ENCODE assay signal across 1 cellular context in genomic region chr1:206766251-206766856, GRCh38.
TF ChIP-seq lines count a peak whose summit lies in the region.

No MANE protein-coding gene starts in this region.

TF ChIP-seq in K562, 482 proteins besides CTCF, POLR2A, EP300 and RAD21 (continued from another document and continues in another):
- TF ChIP-seq CREB3L1 (IDR thresholded peaks at IDR 0.05; ENCODE audit: borderline replicate concordance, low read depth) (no peak), RNF2 (IDR thresholded peaks at IDR 0.05) (peak; percentile 88; the same call in 1 of the 2 replicates), DNMT1 (IDR thresholded peaks at IDR 0.05) (no peak), DPF2 (IDR thresholded peaks at IDR 0.05) (peak; percentile 89), TEAD1 (CRISPR knock-in tag; IDR thresholded peaks at IDR 0.05) (no peak), TFAM (CRISPR knock-in tag; conservative IDR thresholded peaks at IDR 0.05) (no peak), JUNB (CRISPR knock-in tag; conservative IDR thresholded peaks at IDR 0.05) (no peak), SMARCE1 (IDR thresholded peaks at IDR 0.05) (peak; percentile 93), MCM2 (IDR thresholded peaks at IDR 0.05; ENCODE audit: low read depth) (no peak), SUPT5H (IDR thresholded peaks at IDR 0.05) (no peak), PHF20 (IDR thresholded peaks at IDR 0.05; ENCODE audit: partially characterized antibody) (no peak), MTA1 (IDR thresholded peaks at IDR 0.05; ENCODE audit: borderline replicate concordance) (peak; percentile 71; the same call in 1 of the 2 replicates), SIN3B (IDR thresholded peaks at IDR 0.05; ENCODE audit: low read depth) (no peak), TSC22D4 (tag; IDR thresholded peaks at IDR 0.05) (no peak), ARID1B (IDR thresholded peaks at IDR 0.05) (peak; percentile 84)
- TF ChIP-seq, protein P1, sequence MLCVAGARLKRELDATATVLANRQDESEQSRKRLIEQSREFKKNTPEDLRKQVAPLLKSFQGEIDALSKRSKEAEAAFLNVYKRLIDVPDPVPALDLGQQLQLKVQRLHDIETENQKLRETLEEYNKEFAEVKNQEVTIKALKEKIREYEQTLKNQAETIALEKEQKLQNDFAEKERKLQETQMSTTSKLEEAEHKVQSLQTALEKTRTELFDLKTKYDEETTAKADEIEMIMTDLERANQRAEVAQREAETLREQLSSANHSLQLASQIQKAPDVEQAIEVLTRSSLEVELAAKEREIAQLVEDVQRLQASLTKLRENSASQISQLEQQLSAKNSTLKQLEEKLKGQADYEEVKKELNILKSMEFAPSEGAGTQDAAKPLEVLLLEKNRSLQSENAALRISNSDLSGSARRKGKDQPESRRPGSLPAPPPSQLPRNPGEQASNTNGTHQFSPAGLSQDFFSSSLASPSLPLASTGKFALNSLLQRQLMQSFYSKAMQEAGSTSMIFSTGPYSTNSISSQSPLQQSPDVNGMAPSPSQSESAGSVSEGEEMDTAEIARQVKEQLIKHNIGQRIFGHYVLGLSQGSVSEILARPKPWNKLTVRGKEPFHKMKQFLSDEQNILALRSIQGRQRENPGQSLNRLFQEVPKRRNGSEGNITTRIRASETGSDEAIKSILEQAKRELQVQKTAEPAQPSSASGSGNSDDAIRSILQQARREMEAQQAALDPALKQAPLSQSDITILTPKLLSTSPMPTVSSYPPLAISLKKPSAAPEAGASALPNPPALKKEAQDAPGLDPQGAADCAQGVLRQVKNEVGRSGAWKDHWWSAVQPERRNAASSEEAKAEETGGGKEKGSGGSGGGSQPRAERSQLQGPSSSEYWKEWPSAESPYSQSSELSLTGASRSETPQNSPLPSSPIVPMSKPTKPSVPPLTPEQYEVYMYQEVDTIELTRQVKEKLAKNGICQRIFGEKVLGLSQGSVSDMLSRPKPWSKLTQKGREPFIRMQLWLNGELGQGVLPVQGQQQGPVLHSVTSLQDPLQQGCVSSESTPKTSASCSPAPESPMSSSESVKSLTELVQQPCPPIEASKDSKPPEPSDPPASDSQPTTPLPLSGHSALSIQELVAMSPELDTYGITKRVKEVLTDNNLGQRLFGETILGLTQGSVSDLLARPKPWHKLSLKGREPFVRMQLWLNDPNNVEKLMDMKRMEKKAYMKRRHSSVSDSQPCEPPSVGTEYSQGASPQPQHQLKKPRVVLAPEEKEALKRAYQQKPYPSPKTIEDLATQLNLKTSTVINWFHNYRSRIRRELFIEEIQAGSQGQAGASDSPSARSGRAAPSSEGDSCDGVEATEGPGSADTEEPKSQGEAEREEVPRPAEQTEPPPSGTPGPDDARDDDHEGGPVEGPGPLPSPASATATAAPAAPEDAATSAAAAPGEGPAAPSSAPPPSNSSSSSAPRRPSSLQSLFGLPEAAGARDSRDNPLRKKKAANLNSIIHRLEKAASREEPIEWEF (CRISPR knock-in tag; IDR thresholded peaks at IDR 0.05) = no peak
- TF ChIP-seq, protein P2, sequence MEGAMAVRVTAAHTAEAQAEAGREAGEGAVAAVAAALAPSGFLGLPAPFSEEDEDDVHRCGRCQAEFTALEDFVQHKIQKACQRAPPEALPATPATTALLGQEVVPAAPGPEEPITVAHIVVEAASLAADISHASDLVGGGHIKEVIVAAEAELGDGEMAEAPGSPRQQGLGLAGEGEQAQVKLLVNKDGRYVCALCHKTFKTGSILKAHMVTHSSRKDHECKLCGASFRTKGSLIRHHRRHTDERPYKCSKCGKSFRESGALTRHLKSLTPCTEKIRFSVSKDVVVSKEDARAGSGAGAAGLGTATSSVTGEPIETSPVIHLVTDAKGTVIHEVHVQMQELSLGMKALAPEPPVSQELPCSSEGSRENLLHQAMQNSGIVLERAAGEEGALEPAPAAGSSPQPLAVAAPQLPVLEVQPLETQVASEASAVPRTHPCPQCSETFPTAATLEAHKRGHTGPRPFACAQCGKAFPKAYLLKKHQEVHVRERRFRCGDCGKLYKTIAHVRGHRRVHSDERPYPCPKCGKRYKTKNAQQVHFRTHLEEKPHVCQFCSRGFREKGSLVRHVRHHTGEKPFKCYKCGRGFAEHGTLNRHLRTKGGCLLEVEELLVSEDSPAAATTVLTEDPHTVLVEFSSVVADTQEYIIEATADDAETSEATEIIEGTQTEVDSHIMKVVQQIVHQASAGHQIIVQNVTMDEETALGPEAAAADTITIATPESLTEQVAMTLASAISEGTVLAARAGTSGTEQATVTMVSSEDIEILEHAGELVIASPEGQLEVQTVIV (CRISPR knock-in tag; IDR thresholded peaks at IDR 0.05; ENCODE audit: borderline replicate concordance) = no peak
- TF ChIP-seq, protein P3, sequence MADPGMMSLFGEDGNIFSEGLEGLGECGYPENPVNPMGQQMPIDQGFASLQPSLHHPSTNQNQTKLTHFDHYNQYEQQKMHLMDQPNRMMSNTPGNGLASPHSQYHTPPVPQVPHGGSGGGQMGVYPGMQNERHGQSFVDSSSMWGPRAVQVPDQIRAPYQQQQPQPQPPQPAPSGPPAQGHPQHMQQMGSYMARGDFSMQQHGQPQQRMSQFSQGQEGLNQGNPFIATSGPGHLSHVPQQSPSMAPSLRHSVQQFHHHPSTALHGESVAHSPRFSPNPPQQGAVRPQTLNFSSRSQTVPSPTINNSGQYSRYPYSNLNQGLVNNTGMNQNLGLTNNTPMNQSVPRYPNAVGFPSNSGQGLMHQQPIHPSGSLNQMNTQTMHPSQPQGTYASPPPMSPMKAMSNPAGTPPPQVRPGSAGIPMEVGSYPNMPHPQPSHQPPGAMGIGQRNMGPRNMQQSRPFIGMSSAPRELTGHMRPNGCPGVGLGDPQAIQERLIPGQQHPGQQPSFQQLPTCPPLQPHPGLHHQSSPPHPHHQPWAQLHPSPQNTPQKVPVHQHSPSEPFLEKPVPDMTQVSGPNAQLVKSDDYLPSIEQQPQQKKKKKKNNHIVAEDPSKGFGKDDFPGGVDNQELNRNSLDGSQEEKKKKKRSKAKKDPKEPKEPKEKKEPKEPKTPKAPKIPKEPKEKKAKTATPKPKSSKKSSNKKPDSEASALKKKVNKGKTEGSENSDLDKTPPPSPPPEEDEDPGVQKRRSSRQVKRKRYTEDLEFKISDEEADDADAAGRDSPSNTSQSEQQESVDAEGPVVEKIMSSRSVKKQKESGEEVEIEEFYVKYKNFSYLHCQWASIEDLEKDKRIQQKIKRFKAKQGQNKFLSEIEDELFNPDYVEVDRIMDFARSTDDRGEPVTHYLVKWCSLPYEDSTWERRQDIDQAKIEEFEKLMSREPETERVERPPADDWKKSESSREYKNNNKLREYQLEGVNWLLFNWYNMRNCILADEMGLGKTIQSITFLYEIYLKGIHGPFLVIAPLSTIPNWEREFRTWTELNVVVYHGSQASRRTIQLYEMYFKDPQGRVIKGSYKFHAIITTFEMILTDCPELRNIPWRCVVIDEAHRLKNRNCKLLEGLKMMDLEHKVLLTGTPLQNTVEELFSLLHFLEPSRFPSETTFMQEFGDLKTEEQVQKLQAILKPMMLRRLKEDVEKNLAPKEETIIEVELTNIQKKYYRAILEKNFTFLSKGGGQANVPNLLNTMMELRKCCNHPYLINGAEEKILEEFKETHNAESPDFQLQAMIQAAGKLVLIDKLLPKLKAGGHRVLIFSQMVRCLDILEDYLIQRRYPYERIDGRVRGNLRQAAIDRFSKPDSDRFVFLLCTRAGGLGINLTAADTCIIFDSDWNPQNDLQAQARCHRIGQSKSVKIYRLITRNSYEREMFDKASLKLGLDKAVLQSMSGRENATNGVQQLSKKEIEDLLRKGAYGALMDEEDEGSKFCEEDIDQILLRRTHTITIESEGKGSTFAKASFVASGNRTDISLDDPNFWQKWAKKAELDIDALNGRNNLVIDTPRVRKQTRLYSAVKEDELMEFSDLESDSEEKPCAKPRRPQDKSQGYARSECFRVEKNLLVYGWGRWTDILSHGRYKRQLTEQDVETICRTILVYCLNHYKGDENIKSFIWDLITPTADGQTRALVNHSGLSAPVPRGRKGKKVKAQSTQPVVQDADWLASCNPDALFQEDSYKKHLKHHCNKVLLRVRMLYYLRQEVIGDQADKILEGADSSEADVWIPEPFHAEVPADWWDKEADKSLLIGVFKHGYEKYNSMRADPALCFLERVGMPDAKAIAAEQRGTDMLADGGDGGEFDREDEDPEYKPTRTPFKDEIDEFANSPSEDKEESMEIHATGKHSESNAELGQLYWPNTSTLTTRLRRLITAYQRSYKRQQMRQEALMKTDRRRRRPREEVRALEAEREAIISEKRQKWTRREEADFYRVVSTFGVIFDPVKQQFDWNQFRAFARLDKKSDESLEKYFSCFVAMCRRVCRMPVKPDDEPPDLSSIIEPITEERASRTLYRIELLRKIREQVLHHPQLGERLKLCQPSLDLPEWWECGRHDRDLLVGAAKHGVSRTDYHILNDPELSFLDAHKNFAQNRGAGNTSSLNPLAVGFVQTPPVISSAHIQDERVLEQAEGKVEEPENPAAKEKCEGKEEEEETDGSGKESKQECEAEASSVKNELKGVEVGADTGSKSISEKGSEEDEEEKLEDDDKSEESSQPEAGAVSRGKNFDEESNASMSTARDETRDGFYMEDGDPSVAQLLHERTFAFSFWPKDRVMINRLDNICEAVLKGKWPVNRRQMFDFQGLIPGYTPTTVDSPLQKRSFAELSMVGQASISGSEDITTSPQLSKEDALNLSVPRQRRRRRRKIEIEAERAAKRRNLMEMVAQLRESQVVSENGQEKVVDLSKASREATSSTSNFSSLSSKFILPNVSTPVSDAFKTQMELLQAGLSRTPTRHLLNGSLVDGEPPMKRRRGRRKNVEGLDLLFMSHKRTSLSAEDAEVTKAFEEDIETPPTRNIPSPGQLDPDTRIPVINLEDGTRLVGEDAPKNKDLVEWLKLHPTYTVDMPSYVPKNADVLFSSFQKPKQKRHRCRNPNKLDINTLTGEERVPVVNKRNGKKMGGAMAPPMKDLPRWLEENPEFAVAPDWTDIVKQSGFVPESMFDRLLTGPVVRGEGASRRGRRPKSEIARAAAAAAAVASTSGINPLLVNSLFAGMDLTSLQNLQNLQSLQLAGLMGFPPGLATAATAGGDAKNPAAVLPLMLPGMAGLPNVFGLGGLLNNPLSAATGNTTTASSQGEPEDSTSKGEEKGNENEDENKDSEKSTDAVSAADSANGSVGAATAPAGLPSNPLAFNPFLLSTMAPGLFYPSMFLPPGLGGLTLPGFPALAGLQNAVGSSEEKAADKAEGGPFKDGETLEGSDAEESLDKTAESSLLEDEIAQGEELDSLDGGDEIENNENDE (IDR thresholded peaks at IDR 0.05; ENCODE audit: low read depth, low read length) = no peak
- TF ChIP-seq, protein P4, sequence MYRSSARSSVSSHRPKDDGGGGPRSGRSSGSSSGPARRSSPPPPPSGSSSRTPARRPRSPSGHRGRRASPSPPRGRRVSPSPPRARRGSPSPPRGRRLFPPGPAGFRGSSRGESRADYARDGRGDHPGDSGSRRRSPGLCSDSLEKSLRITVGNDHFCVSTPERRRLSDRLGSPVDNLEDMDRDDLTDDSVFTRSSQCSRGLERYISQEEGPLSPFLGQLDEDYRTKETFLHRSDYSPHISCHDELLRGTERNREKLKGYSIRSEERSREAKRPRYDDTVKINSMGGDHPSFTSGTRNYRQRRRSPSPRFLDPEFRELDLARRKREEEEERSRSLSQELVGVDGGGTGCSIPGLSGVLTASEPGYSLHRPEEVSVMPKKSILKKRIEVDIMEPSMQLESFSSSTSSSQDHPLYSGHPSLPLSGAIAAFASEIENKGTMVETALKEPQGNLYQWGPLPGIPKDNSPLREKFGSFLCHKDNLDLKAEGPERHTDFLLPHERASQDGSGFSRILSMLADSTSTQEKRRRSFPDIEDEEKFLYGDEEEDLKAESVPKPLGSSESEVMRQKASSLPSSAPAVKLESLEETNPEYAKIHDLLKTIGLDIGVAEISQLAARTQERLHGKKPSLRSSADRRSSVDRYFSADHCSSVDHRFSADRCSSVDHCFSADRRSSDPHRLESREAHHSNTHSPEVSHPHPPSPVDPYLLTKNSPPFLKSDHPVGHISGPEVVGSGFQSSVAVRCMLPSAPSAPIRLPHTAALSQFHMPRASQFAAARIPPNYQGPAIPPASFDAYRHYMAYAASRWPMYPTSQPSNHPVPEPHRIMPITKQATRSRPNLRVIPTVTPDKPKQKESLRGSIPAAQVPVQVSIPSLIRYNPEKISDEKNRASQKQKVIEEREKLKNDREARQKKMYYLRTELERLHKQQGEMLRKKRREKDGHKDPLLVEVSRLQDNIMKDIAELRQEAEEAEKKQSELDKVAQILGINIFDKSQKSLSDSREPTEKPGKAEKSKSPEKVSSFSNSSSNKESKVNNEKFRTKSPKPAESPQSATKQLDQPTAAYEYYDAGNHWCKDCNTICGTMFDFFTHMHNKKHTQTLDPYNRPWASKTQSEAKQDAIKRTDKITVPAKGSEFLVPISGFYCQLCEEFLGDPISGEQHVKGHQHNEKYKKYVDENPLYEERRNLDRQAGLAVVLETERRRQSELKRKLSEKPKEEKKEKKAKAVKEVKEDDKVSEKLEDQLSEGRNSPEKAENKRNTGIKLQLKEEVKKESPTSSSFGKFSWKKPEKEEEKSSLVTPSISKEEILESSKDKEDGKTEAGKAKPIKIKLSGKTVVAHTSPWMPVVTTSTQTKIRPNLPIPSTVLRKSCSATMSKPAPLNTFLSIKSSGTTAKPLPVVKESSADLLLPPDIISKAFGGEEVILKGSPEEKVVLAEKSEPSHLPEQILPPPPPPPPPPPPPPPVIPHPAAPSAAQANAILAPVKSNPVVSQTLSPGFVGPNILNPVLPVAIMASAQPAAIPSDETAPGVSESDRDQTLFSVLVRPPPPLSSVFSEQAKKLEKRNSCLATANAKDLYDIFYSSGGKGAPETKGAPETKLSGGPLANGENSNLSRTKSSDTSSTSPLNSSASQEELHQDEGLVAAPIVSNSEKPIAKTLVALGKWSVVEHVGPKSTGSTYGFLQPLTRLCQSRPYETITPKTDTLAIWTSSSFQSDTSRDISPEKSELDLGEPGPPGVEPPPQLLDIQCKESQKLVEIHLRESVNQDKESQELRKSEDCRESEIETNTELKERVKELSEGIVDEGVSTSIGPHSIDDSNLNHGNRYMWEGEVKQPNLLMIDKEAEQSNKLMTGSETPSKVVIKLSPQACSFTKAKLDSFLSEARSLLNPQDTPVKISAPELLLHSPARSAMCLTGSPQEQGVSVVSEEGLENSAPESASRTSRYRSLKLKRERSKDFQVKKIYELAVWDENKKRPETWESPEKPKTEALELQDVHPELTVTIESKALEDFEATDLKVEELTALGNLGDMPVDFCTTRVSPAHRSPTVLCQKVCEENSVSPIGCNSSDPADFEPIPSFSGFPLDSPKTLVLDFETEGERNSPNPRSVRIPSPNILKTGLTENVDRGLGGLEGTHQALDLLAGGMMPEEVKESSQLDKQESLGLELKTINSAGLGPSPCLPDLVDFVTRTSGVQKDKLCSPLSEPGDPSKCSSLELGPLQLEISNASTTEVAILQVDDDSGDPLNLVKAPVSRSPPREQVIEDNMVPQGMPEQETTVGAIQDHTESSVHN (IDR thresholded peaks at IDR 0.05; ENCODE audit: borderline replicate concordance in 1 of 2, low read depth in 1 of 2) = peak in 1 of 2 experiments; percentile 70; a peak in 1 of 4 replicates
